ENCODE assay signal across 8 cellular contexts in genomic region chr20:32483351-32484220, GRCh38.
DNase-seq lines count a peak whose midpoint lies in the region; ATAC-seq and TF ChIP-seq lines count a peak whose summit lies in the region.

No MANE protein-coding gene starts in this region.

- H3K9me3 ChIP-seq in DND-41 (ENCODE audit: insufficient read depth, low read length, severe bottlenecking) (no peaks in the 10 kb centered on the region), adrenal gland (replicated peaks in 1 of 3) (no peaks in the 10 kb centered on the region), left ventricle myocardium inferior (replicated peaks) (no peaks in the 10 kb centered on the region), uterus (no peaks in the 10 kb centered on the region)

- DNase-seq in DND-41 (peak; percentile 95), NCI-H1092 treated with DMSO at 0.1 percent for 48 hours (lab: John Stamatoyannopoulos, UW) (peak; percentile 79), SW480 (ENCODE audit: low spot score) (peak; percentile 89), adrenal gland (peak; percentile 66 to 87 (median 76)), left ventricle myocardium inferior (peak; percentile 60), posterior vena cava (ENCODE audit: low spot score) (peak; percentile 87), uterus (peak in 1 of 2 donors; percentile 66)

- peaks cover 42% of the 10 kb centered on the region for H4K20me1 ChIP-seq in DND-41 (ENCODE audit: insufficient read depth, low read length)

- TF ChIP-seq CTCF in DND-41 (IDR thresholded peaks at IDR 0.05; ENCODE audit: borderline replicate concordance, extremely low read depth, low read length, poor library complexity, severe bottlenecking) (no peak), adrenal gland (IDR thresholded peaks at IDR 0.05) (peak in 1 of 6 experiments; percentile 12), left ventricle myocardium inferior (IDR thresholded peaks at IDR 0.05; ENCODE audit: borderline replicate concordance) (no peak), uterus (IDR thresholded peaks at IDR 0.05) (no peak)

- H3K27me3 ChIP-seq in DND-41 (ENCODE audit: insufficient read depth, low read length, poor library complexity): no peaks in the 10 kb centered on the region
- H3K27me3 ChIP-seq in adrenal gland: no peaks in the 10 kb centered on the region
- no peaks in the 10 kb centered on the region for H3K27me3 ChIP-seq in left ventricle myocardium inferior (ENCODE audit: low read depth)
- H3K27me3 ChIP-seq in uterus: no peaks in the 10 kb centered on the region

- H3K4me1 ChIP-seq in DND-41 (ENCODE audit: insufficient read depth, low read length): peaks cover 45% of the 10 kb centered on the region
- peaks cover 22 to 57% of the 10 kb centered on the region in 2 donors for H3K4me1 ChIP-seq in adrenal gland (replicated peaks in 1 of 2)
- H3K4me1 ChIP-seq in left ventricle myocardium inferior: peaks cover 53% of the 10 kb centered on the region
- H3K4me1 ChIP-seq in uterus: no peaks in the 10 kb centered on the region

- intact Hi-C loops in adrenal gland (cut with DNase I): loop anchor here in 1 of 2 donors (10.0 kb wide), 1 partner anchor 149 kb away; no protein-coding TSS in a partner anchor
- intact Hi-C loops in left ventricle myocardium inferior (cut with micrococcal nuclease): loop anchor here (10.0 kb wide), 1 partner anchor 119 kb away; no protein-coding TSS in a partner anchor
- intact Hi-C loops in posterior vena cava (cut with DNase I): no loop called here
- intact Hi-C loops in uterus (cut with DNase I; ENCODE audit: low total_unique reads): no loop called here

- H3K36me3 ChIP-seq in DND-41 (ENCODE audit: insufficient read depth, low read length) (peaks cover 13% of the 10 kb centered on the region; the same call in 1 of the 2 replicates), adrenal gland (replicated peaks in 1 of 2) (no peaks in the 10 kb centered on the region), left ventricle myocardium inferior (no peaks in the 10 kb centered on the region), uterus (no peaks in the 10 kb centered on the region)

- peak overlapping the region; percentile 46 for H2AFZ ChIP-seq in DND-41 (ENCODE audit: low read depth, low read length)

- H3K9ac ChIP-seq in DND-41 (ENCODE audit: low read depth, low read length): peak overlapping the region; percentile 96

- H3K4me2 ChIP-seq in DND-41 (ENCODE audit: insufficient read depth, low read length): peak overlapping the region; percentile 97

- H3K79me2 ChIP-seq in DND-41 (ENCODE audit: insufficient read depth, low read length): peaks cover 53% of the 10 kb centered on the region

- H3K27ac ChIP-seq in DND-41 (ENCODE audit: low read length): peak overlapping the region; percentile 95
- H3K27ac ChIP-seq in adrenal gland: peak overlapping the region in 4 of 5 donors; percentile 60 to 91 (median 74)
- peak overlapping the region; percentile 88 for H3K27ac ChIP-seq in left ventricle myocardium inferior (replicated peaks)
- peak overlapping the region; percentile 76 to 81 for H3K27ac ChIP-seq in uterus

- ATAC-seq in DND-41 (ENCODE audit: insufficient read depth, low read depth): peak; percentile 61
- no peak for ATAC-seq in GM18867 (IDR thresholded peaks at IDR 0.05; ENCODE audit: unreplicated experiment)

- H3K4me3 ChIP-seq in DND-41 (ENCODE audit: low read depth in 1 of 2, low read length in 2 of 2) (peak overlapping the region; percentile 48 to 76), adrenal gland (peak overlapping the region in 3 of 4 donors; percentile 45 to 96 (median 73)), left ventricle myocardium inferior (peak overlapping the region; percentile 85), uterus (peak overlapping the region; percentile 66 to 68)

- TF ChIP-seq POLR2A in adrenal gland (IDR thresholded peaks at IDR 0.05): peak; percentile 49 to 52
- peak in 1 of 2 donors; percentile 50 for TF ChIP-seq POLR2A in uterus (IDR thresholded peaks at IDR 0.05)

- 0 to 2% (median 1%) methylated on average over 16 to 73 of the region's 79 CpGs for WGBS in adrenal gland, 4 donors
